1 cellular context compared by ENCODE assay signal in genomic region chr5:42813533-42813932, GRCh38.
TF ChIP-seq lines count a peak whose summit lies in the region.

No MANE protein-coding gene starts in this region.

TF ChIP-seq in K562, 482 proteins besides CTCF, POLR2A, EP300 and RAD21:
- no peak for TF ChIP-seq MBD1 (CRISPR knock-in tag; IDR thresholded peaks at IDR 0.05)
- TF ChIP-seq SPI1 (IDR thresholded peaks at IDR 0.05; ENCODE audit: borderline replicate concordance, low read depth, low read length), result no peak
- TF ChIP-seq ZFX (CRISPR knock-in tag; IDR thresholded peaks at IDR 0.05), result 0 out of 2 replicates have a peak, but pooled peaks have one; percentile 29
